Comparison of ENCODE assay signal across 24 cellular contexts in the genomic region with DNA sequence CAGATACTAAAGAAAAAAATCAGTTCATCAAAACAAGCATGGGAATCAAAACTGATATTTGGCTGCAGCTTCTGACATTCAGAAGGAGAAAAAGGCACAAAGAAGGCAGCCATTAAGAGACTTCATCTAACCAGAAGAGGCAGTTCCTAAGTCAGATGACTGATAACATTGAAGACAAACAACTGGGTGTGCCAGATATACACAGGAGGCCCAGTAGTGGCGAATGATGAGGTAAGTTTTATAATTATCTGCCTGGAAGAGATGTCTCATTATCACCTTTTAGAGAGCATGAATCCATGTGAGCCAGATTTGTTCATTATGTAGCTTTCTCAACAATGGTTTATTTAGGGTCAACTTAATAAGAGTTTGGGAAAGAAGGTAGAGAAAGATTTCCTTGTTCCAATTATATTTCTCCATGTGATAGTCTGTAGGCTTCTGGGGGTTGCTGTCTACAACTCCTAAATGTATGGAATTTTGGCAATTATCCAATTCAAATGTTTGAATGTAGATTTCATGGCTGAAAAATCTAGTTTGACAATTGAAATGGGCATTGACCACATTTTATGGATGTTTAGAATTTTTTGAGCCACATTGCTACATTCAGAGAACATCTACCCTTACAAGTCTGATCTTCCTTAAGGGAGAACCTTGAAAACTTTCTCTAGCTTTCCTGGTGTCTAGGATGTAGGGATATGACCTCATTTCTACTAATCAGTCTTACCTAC. TPM values are rescaled to one million over a fixed set of nuclear protein-coding genes. Genes with fewer than 3 reads are reported as not detected.
A peak's percentile ranks its signal among the peaks of the same experiment; 100 is the strongest.
DNase-seq lines count a peak whose midpoint lies in the region; ATAC-seq and TF ChIP-seq lines count a peak whose summit lies in the region.
"Had no signal": no experiment of that assay in that cellular context is flagged by ENCODE, and none has a peak within 500 bp of the region (broad histone marks: within the 10 kb centered on the region; RNA-seq: fewer than 3 reads in every experiment).

No MANE protein-coding gene starts in this region.

- H3K9me3 Mint-ChIP-seq in osteocyte (ENCODE audit: unreplicated experiment) = peaks cover 21% of the 10 kb centered on the region

- no peak overlapping the region for H3K4me3 Mint-ChIP-seq in osteocyte (ENCODE audit: unreplicated experiment)
- H3K4me3 Mint-ChIP-seq: CD4-positive, CD25-positive, alpha-beta regulatory T cell; GM23338 had no signal

- no peaks in the 10 kb centered on the region for H3K36me3 Mint-ChIP-seq in osteocyte (ENCODE audit: unreplicated experiment)
- H3K36me3 Mint-ChIP-seq: CD4-positive, CD25-positive, alpha-beta regulatory T cell had no signal

- peaks cover 1% of the 10 kb centered on the region for H3K27me3 Mint-ChIP-seq in osteocyte (ENCODE audit: unreplicated experiment)

- H3K4me3 ChIP-seq in AG10803 (ENCODE audit: low read length) = no peak overlapping the region
- H3K4me3 ChIP-seq: GM23338, Peyer's patch had no signal

- peak; percentile 1 for DNase-seq in AG10803 (ENCODE audit: low read depth)
- DNase-seq in dedifferentiated amniotic fluid mesenchymal stem cell (ENCODE audit: extremely low spot score) = peak; percentile 14
- DNase-seq in osteocyte (ENCODE audit: extremely low spot score, unreplicated experiment) = no peak
- no peak for DNase-seq in KG1 (lab: John Stamatoyannopoulos, UW)
- DNase-seq: 8988T; BE2C; CD4-positive, CD25-positive, alpha-beta regulatory T cell; COR-L47; DMS 273 treated with DMSO at 0.1 percent for 48 hours; DND-41; GDM1; HCEC 1CT; Karpas-422; NCI-H1436; NCI-H2029; NCI-H446; NCI-H526 treated with DMSO at 0.1 percent for 48 hours; Peyer's patch had no signal

- TF ChIP-seq EP300 in Ishikawa (IDR thresholded peaks at IDR 0.05; ENCODE audit: borderline replicate concordance) = no peak

- ATAC-seq in GM21529 (IDR thresholded peaks at IDR 0.05; ENCODE audit: unreplicated experiment) = no peak
- ATAC-seq in HG03520 (IDR thresholded peaks at IDR 0.05; ENCODE audit: unreplicated experiment) = no peak
- ATAC-seq in GM19467 (IDR thresholded peaks at IDR 0.05; ENCODE audit: unreplicated experiment) = no peak
- ATAC-seq: GM23338, Right ventricle myocardium inferior had no signal

- TF ChIP-seq RAD21 in Ishikawa (IDR thresholded peaks at IDR 0.05; ENCODE audit: low read depth) = no peak

- no peak for TF ChIP-seq CTCF in AG10803 (conservative IDR thresholded peaks at IDR 0.05; ENCODE audit: low read length)
- no peak for TF ChIP-seq CTCF in osteocyte (IDR thresholded peaks at IDR 0.05)

- peaks cover 44% of the 10 kb centered on the region for H3K4me1 Mint-ChIP-seq in osteocyte (ENCODE audit: unreplicated experiment)
- H3K4me1 Mint-ChIP-seq: CD4-positive, CD25-positive, alpha-beta regulatory T cell had no signal

- peak overlapping the region; percentile 69 for H3K27ac Mint-ChIP-seq in osteocyte (ENCODE audit: unreplicated experiment)
- H3K27ac Mint-ChIP-seq: CD4-positive, CD25-positive, alpha-beta regulatory T cell; GM23338 had no signal

TF ChIP-seq in Ishikawa, 13 proteins besides CTCF, POLR2A, EP300 and RAD21:
- TF ChIP-seq ZBTB7A (IDR thresholded peaks at IDR 0.05; ENCODE audit: low read depth) = no peak
- TF ChIP-seq, protein P1, sequence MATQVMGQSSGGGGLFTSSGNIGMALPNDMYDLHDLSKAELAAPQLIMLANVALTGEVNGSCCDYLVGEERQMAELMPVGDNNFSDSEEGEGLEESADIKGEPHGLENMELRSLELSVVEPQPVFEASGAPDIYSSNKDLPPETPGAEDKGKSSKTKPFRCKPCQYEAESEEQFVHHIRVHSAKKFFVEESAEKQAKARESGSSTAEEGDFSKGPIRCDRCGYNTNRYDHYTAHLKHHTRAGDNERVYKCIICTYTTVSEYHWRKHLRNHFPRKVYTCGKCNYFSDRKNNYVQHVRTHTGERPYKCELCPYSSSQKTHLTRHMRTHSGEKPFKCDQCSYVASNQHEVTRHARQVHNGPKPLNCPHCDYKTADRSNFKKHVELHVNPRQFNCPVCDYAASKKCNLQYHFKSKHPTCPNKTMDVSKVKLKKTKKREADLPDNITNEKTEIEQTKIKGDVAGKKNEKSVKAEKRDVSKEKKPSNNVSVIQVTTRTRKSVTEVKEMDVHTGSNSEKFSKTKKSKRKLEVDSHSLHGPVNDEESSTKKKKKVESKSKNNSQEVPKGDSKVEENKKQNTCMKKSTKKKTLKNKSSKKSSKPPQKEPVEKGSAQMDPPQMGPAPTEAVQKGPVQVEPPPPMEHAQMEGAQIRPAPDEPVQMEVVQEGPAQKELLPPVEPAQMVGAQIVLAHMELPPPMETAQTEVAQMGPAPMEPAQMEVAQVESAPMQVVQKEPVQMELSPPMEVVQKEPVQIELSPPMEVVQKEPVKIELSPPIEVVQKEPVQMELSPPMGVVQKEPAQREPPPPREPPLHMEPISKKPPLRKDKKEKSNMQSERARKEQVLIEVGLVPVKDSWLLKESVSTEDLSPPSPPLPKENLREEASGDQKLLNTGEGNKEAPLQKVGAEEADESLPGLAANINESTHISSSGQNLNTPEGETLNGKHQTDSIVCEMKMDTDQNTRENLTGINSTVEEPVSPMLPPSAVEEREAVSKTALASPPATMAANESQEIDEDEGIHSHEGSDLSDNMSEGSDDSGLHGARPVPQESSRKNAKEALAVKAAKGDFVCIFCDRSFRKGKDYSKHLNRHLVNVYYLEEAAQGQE (IDR thresholded peaks at IDR 0.05; ENCODE audit: low read depth) = no peak
- TF ChIP-seq TEAD4 (IDR thresholded peaks at IDR 0.05) = peak; percentile 68
- no peak for TF ChIP-seq TCF12 (IDR thresholded peaks at IDR 0.05; ENCODE audit: low read depth)
- TF ChIP-seq EGR1 (IDR thresholded peaks at IDR 0.05) = no peak
- TF ChIP-seq, protein P2, sequence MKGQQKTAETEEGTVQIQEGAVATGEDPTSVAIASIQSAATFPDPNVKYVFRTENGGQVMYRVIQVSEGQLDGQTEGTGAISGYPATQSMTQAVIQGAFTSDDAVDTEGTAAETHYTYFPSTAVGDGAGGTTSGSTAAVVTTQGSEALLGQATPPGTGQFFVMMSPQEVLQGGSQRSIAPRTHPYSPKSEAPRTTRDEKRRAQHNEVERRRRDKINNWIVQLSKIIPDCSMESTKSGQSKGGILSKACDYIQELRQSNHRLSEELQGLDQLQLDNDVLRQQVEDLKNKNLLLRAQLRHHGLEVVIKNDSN (IDR thresholded peaks at IDR 0.05) = no peak
- TF ChIP-seq CREB1 (IDR thresholded peaks at IDR 0.05; ENCODE audit: low read depth) = no peak
- TF ChIP-seq NFIC (IDR thresholded peaks at IDR 0.05) = peak; percentile 50

RNA-seq across cellular contexts. Expression of a gene that starts 50.4 kb away (rescaled TPM):
- total RNA-seq in osteocyte = 0.18 and 0.48 TPM in 2 replicates
- total RNA-seq: CD4-positive, CD25-positive, alpha-beta regulatory T cell; Right ventricle myocardium inferior had no signal

Comparison
In these comparisons a context has a peak if more than half of its experiments do, and no peak if none do; other contexts are left out.
1. DNase-seq: peak in AG10803 (single experiment) and dedifferentiated amniotic fluid mesenchymal stem cell (single experiment); none in osteocyte (single experiment) and KG1 (single experiment).